Comparison of ENCODE assay signal across 18 cellular contexts in the genomic region with DNA sequence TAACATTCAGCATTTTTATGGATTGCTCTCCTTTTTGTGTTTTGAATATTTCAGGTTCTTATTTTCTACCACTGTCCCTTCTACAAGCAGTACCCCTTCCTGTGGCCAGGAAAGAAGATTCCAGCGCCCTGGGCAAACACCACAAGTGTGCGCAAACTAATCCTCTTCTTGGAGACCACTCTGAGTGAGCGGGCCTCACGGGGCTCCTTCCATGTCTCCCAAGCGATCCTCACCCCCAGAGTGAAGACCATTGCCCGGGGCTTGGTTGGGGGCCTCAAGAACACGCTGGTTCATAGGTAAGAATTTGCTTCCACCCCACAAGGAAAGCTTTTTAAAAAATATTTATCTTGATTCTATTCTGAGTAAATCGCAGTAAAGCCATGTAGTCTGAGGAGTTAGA.
"Had no signal": no experiment of that assay in that cellular context is flagged by ENCODE, and none has a peak within 500 bp of the region (broad histone marks: within the 10 kb centered on the region; RNA-seq: fewer than 3 reads in every experiment).

No MANE protein-coding gene starts in this region.

- H3K27me3 Mint-ChIP-seq: naive B cell; stimulated activated memory B cell treated with anti-CD40 and anti-IgM and Interleukin-4, amounts not matched to agents 10 μg/mL and 1 μg/mL and 100 μg/mL, for 72 hours; stimulated activated naive CD8-positive, alpha-beta T cell treated with anti-CD3 and anti-CD28 coated beads, Interleukin-15, amount 100 ng/mL, for 72 hours; type B pancreatic cell had no signal

- ATAC-seq: pancreas; right cardiac atrium; sciatic nerve; stimulated activated naive CD8-positive, alpha-beta T cell treated with anti-CD3 and anti-CD28 coated beads, Interleukin-15, amount 100 ng/mL, for 72 hours had no signal

- H3K4me3 Mint-ChIP-seq: mesothelial cell of epicardium; naive B cell; nephron; neural crest cell; stimulated activated memory B cell treated with anti-CD40 and anti-IgM and Interleukin-4, amounts not matched to agents 10 μg/mL and 1 μg/mL and 100 μg/mL, for 72 hours; stimulated activated naive CD8-positive, alpha-beta T cell treated with anti-CD3 and anti-CD28 coated beads, Interleukin-15, amount 100 ng/mL, for 72 hours; type B pancreatic cell had no signal

- H3K36me3 Mint-ChIP-seq: mesothelial cell of epicardium had no signal

- FAIRE-seq: pancreas had no signal

- H3K27ac Mint-ChIP-seq: mesothelial cell of epicardium; nephron; stimulated activated memory B cell treated with anti-CD40 and anti-IgM and Interleukin-4, amounts not matched to agents 10 μg/mL and 1 μg/mL and 100 μg/mL, for 72 hours; stimulated activated naive CD8-positive, alpha-beta T cell treated with anti-CD3 and anti-CD28 coated beads, Interleukin-15, amount 100 ng/mL, for 72 hours; type B pancreatic cell had no signal

- H3K9me3 Mint-ChIP-seq: mesothelial cell of epicardium; naive B cell; nephron; neural crest cell; stimulated activated memory B cell treated with anti-CD40 and anti-IgM and Interleukin-4, amounts not matched to agents 10 μg/mL and 1 μg/mL and 100 μg/mL, for 72 hours; stimulated activated naive CD8-positive, alpha-beta T cell treated with anti-CD3 and anti-CD28 coated beads, Interleukin-15, amount 100 ng/mL, for 72 hours; type B pancreatic cell had no signal

- DNase-seq: left ventricle myocardium inferior; naive B cell; nucleus accumbens; pancreas; retina; right cardiac atrium; spleen; stimulated activated CD4-positive, alpha-beta T cell treated with anti-CD3 and anti-CD28 coated beads, Interleukin-4, amount 100 ng/mL, for 24 hours; stimulated activated naive CD4-positive, alpha-beta T cell treated with Interleukin-2 at 50 U/mL for 16 hours; stimulated activated naive CD8-positive, alpha-beta T cell treated with anti-CD3 and anti-CD28 coated beads, Interleukin-15, amount 100 ng/mL, for 72 hours; substantia nigra; uterus had no signal
